ENCODE assay signal across 1 cellular context in the genomic region with DNA sequence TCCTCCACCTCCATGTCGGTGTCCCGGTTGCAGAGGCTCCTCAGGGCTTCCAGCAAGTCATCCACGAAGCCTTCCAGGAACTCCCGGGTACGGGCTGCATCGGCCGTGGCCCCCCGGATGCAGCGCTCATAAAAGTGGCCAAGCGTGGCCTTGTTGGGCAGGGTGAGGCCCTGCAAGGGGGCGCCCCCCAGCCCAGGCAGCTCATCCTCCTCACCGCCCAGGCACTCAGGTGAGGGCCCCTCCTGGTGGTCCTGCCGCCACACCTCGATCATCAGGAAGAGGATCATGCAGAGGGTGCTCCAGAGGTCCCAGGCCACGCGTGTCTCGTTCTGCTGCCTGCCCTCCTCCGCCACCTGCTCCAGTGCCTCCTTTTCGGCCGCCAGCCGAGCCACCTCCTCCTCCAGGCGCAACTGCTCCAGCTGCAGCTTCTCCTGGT.
TF ChIP-seq lines count a peak whose summit lies in the region.

No MANE protein-coding gene starts in this region.

TF ChIP-seq in H1, 55 proteins besides CTCF, POLR2A, EP300 and RAD21:
- TF ChIP-seq CHD2 (IDR thresholded peaks at IDR 0.05; ENCODE audit: low read length): no peak
- no peak for TF ChIP-seq SIRT6 (IDR thresholded peaks at IDR 0.05; ENCODE audit: low read length)
- no peak for TF ChIP-seq ASH2L (IDR thresholded peaks at IDR 0.05; ENCODE audit: low read length)
- TF ChIP-seq KDM1A (IDR thresholded peaks at IDR 0.05; ENCODE audit: borderline replicate concordance, low read length): no peak
- no peak for TF ChIP-seq POLR2AphosphoS5 (IDR thresholded peaks at IDR 0.05; ENCODE audit: low read depth, low read length)
- TF ChIP-seq JUND (IDR thresholded peaks at IDR 0.05; ENCODE audit: low read length): no peak
- no peak for TF ChIP-seq BCL11A (IDR thresholded peaks at IDR 0.05; ENCODE audit: low read depth in 2 of 2, low read length in 2 of 2)
- no peak for TF ChIP-seq RXRA (IDR thresholded peaks at IDR 0.05; ENCODE audit: insufficient read depth, low read depth, low read length)
- no peak for TF ChIP-seq ATF3 (IDR thresholded peaks at IDR 0.05; ENCODE audit: insufficient read depth, low read depth, low read length)
- no peak for TF ChIP-seq KDM5A (IDR thresholded peaks at IDR 0.05; ENCODE audit: low read length)
- no peak for TF ChIP-seq TAF7 (optimal IDR thresholded peaks at IDR 0.05; ENCODE audit: borderline replicate concordance, low read depth, low read length)
- no peak for TF ChIP-seq CBX8 (IDR thresholded peaks at IDR 0.05; ENCODE audit: borderline replicate concordance, low read depth, low read length)
- TF ChIP-seq SP4 (IDR thresholded peaks at IDR 0.05; ENCODE audit: low read length): no peak
- no peak for TF ChIP-seq SP2 (IDR thresholded peaks at IDR 0.05; ENCODE audit: low read length)
- no peak for TF ChIP-seq CTBP2 (IDR thresholded peaks at IDR 0.05; ENCODE audit: borderline replicate concordance, insufficient read depth, insufficient read length, low read length)
- no peak for TF ChIP-seq GTF2F1 (IDR thresholded peaks at IDR 0.05; ENCODE audit: borderline replicate concordance, low read depth, low read length)
